In genomic region chr15:45114751-45115085, GRCh38 we compare ENCODE assay signal across 1 cellular context.
TF ChIP-seq lines count a peak whose summit lies in the region.

No MANE protein-coding gene starts in this region.

TF ChIP-seq in H1, 55 proteins besides CTCF, POLR2A, EP300 and RAD21:
- TF ChIP-seq HDAC2 (IDR thresholded peaks at IDR 0.05; ENCODE audit: borderline replicate concordance in 1 of 2, low read depth in 2 of 2, low read length in 2 of 2) (no peak), EZH2 (IDR thresholded peaks at IDR 0.05; ENCODE audit: low read depth, low read length, severe bottlenecking) (peak; percentile 87), FOSL1 (IDR thresholded peaks at IDR 0.05; ENCODE audit: insufficient read depth, low read depth, low read length) (no peak), MAFK (IDR thresholded peaks at IDR 0.05; ENCODE audit: low read depth, low read length) (no peak)
